ENCODE assay signal across 39 cellular contexts in the genomic region with DNA sequence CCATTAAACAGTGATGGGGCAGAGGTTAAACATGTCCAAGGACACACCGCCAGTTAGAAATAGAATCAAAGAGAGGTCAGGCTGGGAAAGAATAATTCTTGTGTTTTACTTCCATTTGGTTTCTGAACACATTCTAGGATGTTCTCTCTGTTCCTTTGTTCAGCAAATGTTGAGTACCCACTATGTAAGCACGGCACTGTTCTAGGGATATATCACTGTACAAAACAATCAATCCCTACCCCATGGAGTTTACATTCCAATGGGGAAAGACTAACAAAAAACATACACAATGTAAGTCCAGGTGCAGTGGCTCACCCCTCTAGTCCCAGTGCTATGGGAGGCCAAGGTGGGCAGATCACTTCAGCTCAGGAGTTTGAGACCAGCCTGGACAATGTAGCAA. TPM values are rescaled to one million over a fixed set of nuclear protein-coding genes. Genes with fewer than 3 reads are reported as not detected.
"Had no signal": no experiment of that assay in that cellular context is flagged by ENCODE, and none has a peak within 500 bp of the region (broad histone marks: within the 10 kb centered on the region; RNA-seq: fewer than 3 reads in every experiment).

No MANE protein-coding gene starts in this region.

- H3K27me3 ChIP-seq: adrenal gland, ascending aorta, body of pancreas, brain microvascular endothelial cell, breast epithelium, cardiac muscle cell had no signal

- DNase-seq: activated effector memory CD4-positive, alpha-beta T cell treated with anti-CD3 and anti-CD28 coated beads, Interleukin-2, amount 50 U/mL, for 16 hours; activated effector memory CD4-positive, alpha-beta T cell treated with Interleukin-2 at 50 U/mL for 16 hours; activated gamma-delta T cell; activated gamma-delta T cell treated with Interleukin-2 at 50 U/mL for 16 hours; activated naive CD4-positive, alpha-beta T cell; activated naive CD4-positive, alpha-beta T cell treated with anti-CD3 and anti-CD28 coated beads for 36 hours; activated naive CD4-positive, alpha-beta T cell treated with anti-CD3 and anti-CD28 coated beads, Interleukin-2, amount 10 ng/mL, durations not matched to agents 7 days and 5 days; activated naive CD4-positive, alpha-beta T cell treated with anti-CD3 and anti-CD28 coated beads, Interleukin-2, amount 50 U/mL, for 16 hours; activated naive CD4-positive, alpha-beta T cell treated with Interleukin-2 at 50 U/mL for 16 hours; activated naive CD8-positive, alpha-beta T cell treated with anti-CD3 and anti-CD28 coated beads for 36 hours; activated naive CD8-positive, alpha-beta T cell treated with anti-CD3 and anti-CD28 coated beads, Interleukin-2, amount 10 ng/mL, durations not matched to agents 7 days and 5 days; activated naive CD8-positive, alpha-beta T cell treated with anti-CD3 and anti-CD28 coated beads, Interleukin-2, amount 50 U/mL, for 24 hours; activated T-cell treated with anti-CD3 and anti-CD28 coated beads, Interleukin-2, amount 50 U/mL, for 1 hour; activated T-cell treated with anti-CD3 and anti-CD28 coated beads, Interleukin-2, amount 50 U/mL, for 24 hours; activated T-cell treated with anti-CD3 and anti-CD28 coated beads, Interleukin-2, amount 50 U/mL, for 4 hours; activated T-cell treated with anti-CD3 and anti-CD28 coated beads, Interleukin-2, amount 50 U/mL, for 48 hours; activated T-cell treated with anti-CD3 and anti-CD28 coated beads, Interleukin-2, amount 50 U/mL, for 72 hours; adrenal gland; amniotic stem cell; amygdala; anterior cingulate cortex; body of pancreas; brain microvascular endothelial cell; caudate nucleus; central memory CD4-positive, alpha-beta T cell; cerebellar nuclear complex had no signal

- FAIRE-seq: astrocyte, bronchial epithelial cell had no signal

- H3K27ac ChIP-seq: adrenal gland, ascending aorta, body of pancreas, brain microvascular endothelial cell, breast epithelium, cardiac muscle cell had no signal

- H3K9me3 ChIP-seq: adrenal gland, ascending aorta, body of pancreas, breast epithelium had no signal

- H3K36me3 ChIP-seq: adrenal gland, ascending aorta, brain microvascular endothelial cell, breast epithelium, cardiac muscle cell had no signal

- ATAC-seq: activated naive CD4-positive, alpha-beta T cell treated with anti-CD3 and anti-CD28 coated beads, Interleukin-2, amount 50 U/mL, for 72 hours; activated naive CD8-positive, alpha-beta T cell treated with anti-CD3 and anti-CD28 coated beads, Interleukin-2, amount 50 U/mL, for 24 hours; activated T-cell treated with anti-CD3 and anti-CD28 coated beads, Interleukin-2, amount 50 U/mL, for 4 hours; activated T-cell treated with anti-CD3 and anti-CD28 coated beads, Interleukin-2, amount 50 U/mL, for 72 hours; activated T-helper 17 cell treated with anti-CD3 and anti-CD28 coated beads, Interleukin-2, amount 50 U/mL, for 72 hours; body of pancreas had no signal

- H3K4me3 ChIP-seq: adrenal gland, ascending aorta, body of pancreas, breast epithelium, cardiac muscle cell had no signal

- H3K4me1 ChIP-seq: adrenal gland, ascending aorta, body of pancreas, breast epithelium had no signal

RNA-seq across cellular contexts. Expression of gene MYOCOS, which starts 6.2 kb away (rescaled TPM):
- total RNA-seq: activated naive CD4-positive, alpha-beta T cell treated with anti-CD3 and anti-CD28 coated beads for 36 hours; adrenal gland; aorta; ascending aorta; astrocyte; body of pancreas; breast epithelium; bronchial epithelial cell; cardiac muscle cell; cardiac septum; cerebellum had no signal
- polyA plus RNA-seq: adipose tissue, adrenal gland, aorta had no signal

RNA-seq across cellular contexts. Expression of gene MYOC, which starts 24.3 kb away (rescaled TPM):
- total RNA-seq: activated naive CD4-positive, alpha-beta T cell treated with anti-CD3 and anti-CD28 coated beads for 36 hours; activated naive CD4-positive, alpha-beta T cell treated with anti-CD3 and anti-CD28 coated beads, Interleukin-2, amount 50 U/mL, for 72 hours; activated naive CD8-positive, alpha-beta T cell treated with anti-CD3 and anti-CD28 coated beads for 36 hours; activated naive CD8-positive, alpha-beta T cell treated with anti-CD3 and anti-CD28 coated beads, Interleukin-2, amount 10 ng/mL, durations not matched to agents 7 days and 5 days; activated T-cell treated with anti-CD3 and anti-CD28 coated beads, Interleukin-2, amount 50 U/mL, for 4 hours; activated T-cell treated with anti-CD3 and anti-CD28 coated beads, Interleukin-2, amount 50 U/mL, for 72 hours; activated T-helper 1 cell treated with anti-CD3 and anti-CD28 coated beads, Interleukin-12 subunit alpha, Interleukin-12 subunit beta, Interleukin-2, Interleukin-4 antibody, amounts not matched to agents 30 ng/mL and 10 ng/mL and 1 ng/mL, durations not matched to agents 14 hours and 24 hours and 36 hours; activated T-helper 17 cell treated with anti-CD3 and anti-CD28 coated beads, Interleukin-2, amount 50 U/mL, for 72 hours; activated T-helper 2 cell treated with anti-CD3 and anti-CD28 coated beads, Interferon-gamma antibody, Interleukin-2, Interleukin-4, amounts not matched to agents 10 μg/mL and 5 μg/mL and 100 μg/mL, durations not matched to agents 14 hours and 24 hours and 36 hours; astrocyte; bronchial epithelial cell had no signal
- polyA plus RNA-seq: cardiac muscle cell had no signal
